Comparison of ENCODE assay signal across 10 cellular contexts in the genomic region with DNA sequence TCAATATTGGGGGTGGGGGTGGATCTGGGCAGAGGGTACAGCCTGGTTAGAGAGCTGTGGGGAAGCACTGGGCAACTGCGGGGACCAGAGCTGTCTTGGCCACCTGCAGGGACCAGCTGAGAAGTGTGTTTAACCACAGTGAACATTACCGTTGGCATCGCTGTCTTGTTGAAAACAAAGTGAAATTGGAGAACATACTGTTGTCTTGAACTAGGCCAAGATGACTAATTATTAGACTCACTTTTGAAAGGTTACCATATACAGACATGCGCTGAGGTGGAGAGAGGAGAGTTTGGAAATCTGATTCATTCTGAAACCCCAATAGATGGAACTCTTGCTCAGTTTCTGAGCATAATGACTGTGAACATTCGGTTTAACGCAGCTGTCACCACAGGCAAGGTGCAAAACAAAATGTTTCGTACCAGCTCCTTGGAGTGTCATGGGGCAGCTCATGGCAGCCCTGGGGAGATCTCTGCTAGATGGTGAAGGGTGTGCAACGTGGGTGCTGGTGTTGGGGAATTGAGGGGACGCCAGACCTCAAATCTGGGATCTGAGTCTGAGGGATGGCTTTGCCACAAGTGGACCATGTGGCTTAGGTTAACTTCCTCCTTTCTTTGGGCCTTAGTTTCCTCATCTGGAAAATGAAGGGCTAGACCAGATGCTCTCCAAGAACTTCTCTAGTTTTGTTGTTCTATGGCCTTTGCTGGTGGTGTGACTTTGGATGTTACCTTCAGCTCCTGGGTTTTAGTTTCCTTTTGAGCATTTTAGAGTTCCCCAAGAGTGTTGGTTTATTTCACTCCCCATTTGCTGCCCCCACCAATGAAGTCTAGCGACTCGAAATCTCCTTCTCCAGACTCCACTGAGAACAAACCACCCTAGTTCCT. TPM values are rescaled to one million over a fixed set of nuclear protein-coding genes. Genes with fewer than 3 reads are reported as not detected.
DNase-seq lines count a peak whose midpoint lies in the region; ATAC-seq and TF ChIP-seq lines count a peak whose summit lies in the region.
"Had no signal": no experiment of that assay in that cellular context is flagged by ENCODE, and none has a peak within 500 bp of the region (broad histone marks: within the 10 kb centered on the region; RNA-seq: fewer than 3 reads in every experiment).

No MANE protein-coding gene starts in this region.

- ATAC-seq in GM21447 (IDR thresholded peaks at IDR 0.05; ENCODE audit: unreplicated experiment), result peak; percentile 79

- no peak overlapping the region for H3K9ac ChIP-seq in mucosa of rectum (ENCODE audit: low read depth in 1 of 2, low read length in 2 of 2)

- H3K27me3 ChIP-seq in mucosa of rectum (ENCODE audit: control insufficient read depth in 2 of 2, insufficient read depth in 2 of 2, low read length in 2 of 2), result peaks cover 0 to 2% of the 10 kb centered on the region in 2 donors

- H3K4me3 ChIP-seq in mucosa of rectum (ENCODE audit: low read length in 2 of 2), result no peak overlapping the region
- H3K4me3 ChIP-seq: skin epidermis had no signal

- H3K4me1 Mint-ChIP-seq in Calu3 (ENCODE audit: low read depth, unreplicated experiment), result peaks cover 6% of the 10 kb centered on the region

- no peaks in the 10 kb centered on the region for H3K36me3 Mint-ChIP-seq in Calu3 (ENCODE audit: insufficient read depth, unreplicated experiment)

- H3K4me3 Mint-ChIP-seq in Calu3 (ENCODE audit: low read depth, unreplicated experiment), result no peak overlapping the region

- H3K27me3 Mint-ChIP-seq in Calu3 (ENCODE audit: unreplicated experiment), result peaks cover 72% of the 10 kb centered on the region

- DNase-seq in GM10266 (ENCODE audit: extremely low spot score) (peak; percentile 88), HS-5 (ENCODE audit: low read depth) (peak; percentile 88), HuH-7.5 (ENCODE audit: low spot score) (no peak), middle frontal gyrus (ENCODE audit: extremely low spot score, low spot score) (no peak), Calu3 (no peak)
- DNase-seq in activated CD8-positive, alpha-beta memory T cell treated with anti-CD3 and anti-CD28 coated beads for 48 hours (ENCODE audit: low read depth in 2 of 3, low spot score in 2 of 3), result peak in 2 of 3 experiments; percentile 29 to 38

- peak overlapping the region; percentile 45 to 71 for H3K27ac ChIP-seq in mucosa of rectum (ENCODE audit: low read depth in 2 of 2, low read length in 2 of 2)

- no peaks in the 10 kb centered on the region for H3K9me3 ChIP-seq in mucosa of rectum (ENCODE audit: control insufficient read depth in 2 of 2, low read length in 2 of 2)

- H3K36me3 ChIP-seq in mucosa of rectum (ENCODE audit: control insufficient read depth in 2 of 2, insufficient read depth in 2 of 2, low read length in 2 of 2), result no peaks in the 10 kb centered on the region

- no peak for TF ChIP-seq CTCF in GM10266 (IDR thresholded peaks at IDR 0.05; ENCODE audit: control insufficient read depth, insufficient read depth, low read depth, missing control alignments)
- TF ChIP-seq CTCF in Calu3 (IDR thresholded peaks at IDR 0.05; ENCODE audit: unreplicated experiment), result no peak

- intact Hi-C loops in Calu3 (cut with micrococcal nuclease; ENCODE audit: unreplicated experiment), result loop anchor here (10.0 kb wide), 1 partner anchor 93 kb away; no protein-coding TSS in a partner anchor

- H3K27ac Mint-ChIP-seq in Calu3 (ENCODE audit: unreplicated experiment), result no peak overlapping the region

- no TSS peak for BruUV-seq in Calu3 (replicated peaks; lab: Mats Ljungman, UMichigan)

- CTCF ChIA-PET in Calu3 (lab: Charles Lee), result interaction anchor here (0.6 to 2.4 kb wide), 2 partner anchors 18 to 329 kb away, joined by 5 to 15 read pairs; no protein-coding TSS in a partner anchor

- H3K9me3 Mint-ChIP-seq in Calu3 (ENCODE audit: low read depth, unreplicated experiment), result no peaks in the 10 kb centered on the region

- peaks cover 2 to 10% of the 10 kb centered on the region in 2 donors for H3K4me1 ChIP-seq in mucosa of rectum (ENCODE audit: control insufficient read depth in 2 of 2, insufficient read depth in 2 of 2, low read length in 2 of 2)

RNA-seq across cellular contexts. Expression of a gene that starts 24.6 kb away (rescaled TPM):
- total RNA-seq in Calu3 (2022), result not detected in 2 replicates
- total RNA-seq: T-helper 2 cell treated with Interferon-gamma antibody and Interleukin-4, amounts not matched to agents 100 ng/mL and 5 ng/mL, for 36 hours had no signal

Comparison
In these comparisons a context has a peak if more than half of its experiments do, and no peak if none do; other contexts are left out.
1. DNase-seq: peak in GM10266 (single experiment), HS-5 (single experiment) and activated CD8-positive, alpha-beta memory T cell treated with anti-CD3 and anti-CD28 coated beads for 48 hours (2 of 3); none in HuH-7.5 (single experiment), middle frontal gyrus (single experiment) and Calu3 (single experiment).